13 cellular contexts compared by ENCODE assay signal in genomic region chr21:46393451-46393940, GRCh38.
DNase-seq lines count a peak whose midpoint lies in the region; ATAC-seq and TF ChIP-seq lines count a peak whose summit lies in the region.
"Had no signal": no experiment of that assay in that cellular context is flagged by ENCODE, and none has a peak within 500 bp of the region (broad histone marks: within the 10 kb centered on the region; RNA-seq: fewer than 3 reads in every experiment).

No MANE protein-coding gene starts in this region.

- no peaks in the 10 kb centered on the region for H3K9me3 Mint-ChIP-seq in brain

- H3K36me3 ChIP-seq in right lobe of liver: peaks cover 0 to 16% (median 5%) of the 10 kb centered on the region in 4 donors
- H3K36me3 ChIP-seq in suprapubic skin: peaks cover 73% of the 10 kb centered on the region

- peak overlapping the region; percentile 94 to 100 (median 99) for H3K27ac Mint-ChIP-seq in brain
- H3K27ac Mint-ChIP-seq: activated CD8-positive, alpha-beta T cell treated with anti-CD3 and anti-CD28 coated beads, Interleukin-2, amount 10 ng/mL, durations not matched to agents 7 days and 5 days had no signal

- no peak for TF ChIP-seq EP300 in suprapubic skin (IDR thresholded peaks at IDR 0.05)

- 62% methylated on average over 4 of the region's 19 CpGs for WGBS in right lobe of liver (ENCODE audit: insufficient coverage, low coverage, low lambda C conversion rate, missing lambda C conversion rate)
- WGBS in suprapubic skin: 67% methylated on average over 18 of the region's 19 CpGs

- TF ChIP-seq POLR2A in right lobe of liver (IDR thresholded peaks at IDR 0.05): no peak
- no peak for TF ChIP-seq POLR2A in suprapubic skin (IDR thresholded peaks at IDR 0.05)

- H3K4me1 Mint-ChIP-seq in brain: peaks cover 27% of the 10 kb centered on the region

- ATAC-seq in right lobe of liver (peak; percentile 3 to 44 (median 24)), GM18519 (IDR thresholded peaks at IDR 0.05; ENCODE audit: low FRiP score, unreplicated experiment) (no peak)
- ATAC-seq: activated CD8-positive, alpha-beta T cell treated with anti-CD3 and anti-CD28 coated beads, Interleukin-2, amount 10 ng/mL, durations not matched to agents 7 days and 5 days; Panc1 had no signal

- intact Hi-C loops in right lobe of liver (cut with DNase I): no loop called here

- in situ Hi-C loops in KBM-7 (cut with MboI; ENCODE audit: low pct_unique_long_range_greater_than_20kb, low sequenced_read_pairs): no loop called here

- H3K4me1 ChIP-seq in right lobe of liver: peaks cover 0 to 20% (median 7%) of the 10 kb centered on the region in 4 donors
- H3K4me1 ChIP-seq in suprapubic skin: peaks cover 4% of the 10 kb centered on the region

- H3K4me3 Mint-ChIP-seq in brain: peak overlapping the region in 2 of 5 experiments; percentile 76 to 80
- H3K4me3 Mint-ChIP-seq: activated CD8-positive, alpha-beta T cell treated with anti-CD3 and anti-CD28 coated beads, Interleukin-2, amount 10 ng/mL, durations not matched to agents 7 days and 5 days had no signal

- no peaks in the 10 kb centered on the region for H3K9me3 ChIP-seq in right lobe of liver
- H3K9me3 ChIP-seq in suprapubic skin: no peaks in the 10 kb centered on the region

- H3K36me3 Mint-ChIP-seq in brain: peaks cover 42% of the 10 kb centered on the region

- H3K27me3 ChIP-seq in right lobe of liver: no peaks in the 10 kb centered on the region
- no peaks in the 10 kb centered on the region for H3K27me3 ChIP-seq in suprapubic skin

- H3K27me3 Mint-ChIP-seq in brain: no peaks in the 10 kb centered on the region

- H3K4me3 ChIP-seq in right lobe of liver (no peak overlapping the region), suprapubic skin (no peak overlapping the region)
- H3K4me3 ChIP-seq: skin epidermis had no signal

- peak overlapping the region; percentile 89 to 98 (median 98) for H3K27ac ChIP-seq in right lobe of liver
- peak overlapping the region; percentile 40 for H3K27ac ChIP-seq in temporal lobe (ENCODE audit: low read depth, low read length)
- no peak overlapping the region for H3K27ac ChIP-seq in suprapubic skin

- DNase-seq in NCI-H1694 treated with DMSO at 0.1 percent for 48 hours (lab: John Stamatoyannopoulos, UW) (peak; percentile 2), NCI-H1694 (lab: John Stamatoyannopoulos, UW) (no peak), right lobe of liver (no peak), suprapubic skin (ENCODE audit: low spot score in 2 of 2) (no peak), KBM-7 (no peak)
- DNase-seq: activated CD8-positive, alpha-beta T cell treated with anti-CD3 and anti-CD28 coated beads, Interleukin-2, amount 10 ng/mL, durations not matched to agents 7 days and 5 days; activated naive CD4-positive, alpha-beta T cell treated with anti-CD3 and anti-CD28 coated beads, Interleukin-2, amount 50 U/mL, for 16 hours; NCI-H226 had no signal

- TF ChIP-seq CTCF in brain (conservative IDR thresholded peaks at IDR 0.05): no peak
- no peak for TF ChIP-seq CTCF in right lobe of liver (IDR thresholded peaks at IDR 0.05)
- TF ChIP-seq CTCF in suprapubic skin (IDR thresholded peaks at IDR 0.05): no peak
